23 cellular contexts compared by ENCODE assay signal in the genomic region with DNA sequence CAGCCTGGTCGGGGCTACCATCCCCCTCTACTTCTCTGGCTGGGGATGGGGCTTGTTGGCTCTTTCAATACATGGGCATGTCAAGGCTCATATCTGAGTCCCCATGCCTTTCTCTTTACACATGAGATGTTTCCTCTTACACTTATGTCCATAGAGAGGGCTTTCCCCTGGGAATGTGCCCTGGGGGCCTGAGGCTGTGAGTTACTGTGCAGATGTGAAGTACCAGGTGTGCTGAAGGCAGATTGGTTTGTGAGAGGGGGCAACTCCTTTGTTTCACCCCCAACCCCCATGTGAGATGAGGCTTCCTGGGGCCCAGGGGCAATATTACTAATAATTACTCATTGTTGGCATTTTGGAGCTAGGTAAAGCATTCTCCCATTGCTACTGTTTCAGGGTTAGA. TPM values are rescaled to one million over a fixed set of nuclear protein-coding genes. Genes with fewer than 3 reads are reported as not detected.
DNase-seq lines count a peak whose midpoint lies in the region; ATAC-seq and TF ChIP-seq lines count a peak whose summit lies in the region.
"Had no signal": no experiment of that assay in that cellular context is flagged by ENCODE, and none has a peak within 500 bp of the region (broad histone marks: within the 10 kb centered on the region; RNA-seq: fewer than 3 reads in every experiment).

No MANE protein-coding gene starts in this region.

- no peak for TF ChIP-seq CTCF in DND-41 (IDR thresholded peaks at IDR 0.05; ENCODE audit: borderline replicate concordance, extremely low read depth, low read length, poor library complexity, severe bottlenecking)
- TF ChIP-seq CTCF in foreskin keratinocyte (conservative IDR thresholded peaks at IDR 0.05) = no peak
- TF ChIP-seq CTCF in CD14-positive monocyte (IDR thresholded peaks at IDR 0.05) = no peak

- no peak overlapping the region for H3K9ac ChIP-seq in DND-41 (ENCODE audit: low read depth, low read length)
- H3K9ac ChIP-seq: KMS-11 had no signal

- H3K9me3 ChIP-seq in DND-41 (ENCODE audit: insufficient read depth, low read length, severe bottlenecking) = no peaks in the 10 kb centered on the region
- H3K9me3 ChIP-seq: esophagus muscularis mucosa, left lung, prostate gland had no signal

- no peak overlapping the region for H3K4me2 ChIP-seq in DND-41 (ENCODE audit: insufficient read depth, low read length)
- H3K4me2 ChIP-seq: KMS-11 had no signal

- H3K27ac Mint-ChIP-seq in CD14-positive monocyte = no peak overlapping the region
- H3K27ac Mint-ChIP-seq in activated CD4-positive, alpha-beta T cell treated with anti-CD3 and anti-CD28 coated beads for 36 hours = no peak overlapping the region
- H3K27ac Mint-ChIP-seq: stimulated activated naive CD8-positive, alpha-beta T cell treated with anti-CD3 and anti-CD28 coated beads, Interleukin-15, Interleukin-2, amounts not matched to agents 100 ng/mL and 50 ng/mL, for 24 hours; T-helper 1 cell treated with Interleukin-12 subunit alpha and Interleukin-12 subunit beta and Interleukin-4 antibody, amounts not matched to agents 30 μg/mL and 1 μg/mL, for 36 hours; type B pancreatic cell had no signal

- H3K36me3 Mint-ChIP-seq in CD14-positive monocyte = no peaks in the 10 kb centered on the region
- H3K36me3 Mint-ChIP-seq in activated CD4-positive, alpha-beta T cell treated with anti-CD3 and anti-CD28 coated beads for 36 hours (ENCODE audit: low read depth) = no peaks in the 10 kb centered on the region
- H3K36me3 Mint-ChIP-seq: type B pancreatic cell had no signal

- H3K27ac ChIP-seq in DND-41 (ENCODE audit: low read length) (no peak overlapping the region), foreskin keratinocyte (peak overlapping the region; percentile 96)
- H3K27ac ChIP-seq: esophagus muscularis mucosa, KMS-11, left lung, prostate gland, VCaP had no signal

- H3K4me1 Mint-ChIP-seq in CD14-positive monocyte = peaks cover 24% of the 10 kb centered on the region
- peaks cover 8% of the 10 kb centered on the region for H3K4me1 Mint-ChIP-seq in activated CD4-positive, alpha-beta T cell treated with anti-CD3 and anti-CD28 coated beads for 36 hours
- H3K4me1 Mint-ChIP-seq: neural crest cell had no signal

- peaks cover 22 to 58% (median 27%) of the 10 kb centered on the region in 3 donors for H3K27me3 Mint-ChIP-seq in CD14-positive monocyte (ENCODE audit: low read depth in 3 of 3)
- H3K27me3 Mint-ChIP-seq in activated CD4-positive, alpha-beta T cell treated with anti-CD3 and anti-CD28 coated beads for 36 hours = peaks cover 2% of the 10 kb centered on the region
- H3K27me3 Mint-ChIP-seq: stimulated activated naive CD8-positive, alpha-beta T cell treated with anti-CD3 and anti-CD28 coated beads, Interleukin-15, Interleukin-2, amounts not matched to agents 100 ng/mL and 50 ng/mL, for 24 hours had no signal

- peaks cover 0 to 8% (median 5%) of the 10 kb centered on the region in 7 donors for H3K9me3 Mint-ChIP-seq in CD14-positive monocyte
- H3K9me3 Mint-ChIP-seq in activated CD4-positive, alpha-beta T cell treated with anti-CD3 and anti-CD28 coated beads for 36 hours (ENCODE audit: low read depth) = no peaks in the 10 kb centered on the region
- H3K9me3 Mint-ChIP-seq: stimulated activated naive CD8-positive, alpha-beta T cell treated with anti-CD3 and anti-CD28 coated beads, Interleukin-15, Interleukin-2, amounts not matched to agents 100 ng/mL and 50 ng/mL, for 24 hours; T-helper 1 cell treated with Interleukin-12 subunit alpha and Interleukin-12 subunit beta and Interleukin-4 antibody, amounts not matched to agents 30 μg/mL and 1 μg/mL, for 36 hours; type B pancreatic cell had no signal

- no peak overlapping the region for H3K4me3 ChIP-seq in DND-41 (ENCODE audit: low read depth in 1 of 2, low read length in 2 of 2)
- H3K4me3 ChIP-seq: esophagus muscularis mucosa, left lung, prostate gland had no signal

- no peak overlapping the region for H2AFZ ChIP-seq in DND-41 (ENCODE audit: low read depth, low read length)

- intact Hi-C loops in CD14-positive monocyte (cut with micrococcal nuclease) = no loop called here
- intact Hi-C loops in activated CD4-positive, alpha-beta T cell treated with anti-CD3 and anti-CD28 coated beads for 36 hours (cut with DNase I, micrococcal nuclease) = no loop called here

- CTCF ChIA-PET in activated CD4-positive, alpha-beta T cell treated with anti-CD3 and anti-CD28 coated beads for 36 hours (lab: Charles Lee) = no interaction called here

- ATAC-seq in DND-41 (ENCODE audit: insufficient read depth, low read depth) = 0 out of 3 replicates have a peak, but pooled peaks have one; percentile 20
- peak; percentile 98 for ATAC-seq in foreskin keratinocyte
- no peak for ATAC-seq in activated CD4-positive, alpha-beta T cell treated with anti-CD3 and anti-CD28 coated beads for 36 hours
- ATAC-seq: left lung had no signal

- DNase-seq in DND-41 = peak; percentile 5
- peak; percentile 93 for DNase-seq in NCI-H1436 treated with DMSO at 0.1 percent for 48 hours (lab: John Stamatoyannopoulos, UW)
- peak; percentile 93 for DNase-seq in NCI-H345 treated with DMSO at 0.1 percent for 48 hours (lab: John Stamatoyannopoulos, UW; ENCODE audit: unreplicated experiment)
- DNase-seq in foreskin keratinocyte = peak; percentile 100
- no peak for DNase-seq in CD14-positive monocyte (ENCODE audit: low spot score)
- DNase-seq in activated CD4-positive, alpha-beta T cell treated with anti-CD3 and anti-CD28 coated beads for 36 hours = no peak
- no peak for DNase-seq in AML-193 (lab: John Stamatoyannopoulos, UW)
- no peak for DNase-seq in T-helper 1 cell
- DNase-seq: activated CD8-positive, alpha-beta memory T cell treated with anti-CD3 and anti-CD28 coated beads, Interleukin-2, amount 50 U/mL, for 48 hours; activated gamma-delta T cell; amygdala; GOT3; left lung; NCI-H2029 had no signal

- no peaks in the 10 kb centered on the region for H3K79me2 ChIP-seq in DND-41 (ENCODE audit: insufficient read depth, low read length)

- H3K4me1 ChIP-seq in DND-41 (ENCODE audit: insufficient read depth, low read length) = peaks cover 29% of the 10 kb centered on the region
- peaks cover 15% of the 10 kb centered on the region for H3K4me1 ChIP-seq in foreskin keratinocyte
- H3K4me1 ChIP-seq: esophagus muscularis mucosa, left lung, prostate gland had no signal

- no peak overlapping the region for H3K4me3 Mint-ChIP-seq in CD14-positive monocyte
- no peak overlapping the region for H3K4me3 Mint-ChIP-seq in activated CD4-positive, alpha-beta T cell treated with anti-CD3 and anti-CD28 coated beads for 36 hours
- H3K4me3 Mint-ChIP-seq: neural crest cell; stimulated activated naive CD8-positive, alpha-beta T cell treated with anti-CD3 and anti-CD28 coated beads, Interleukin-15, Interleukin-2, amounts not matched to agents 100 ng/mL and 50 ng/mL, for 24 hours; T-helper 1 cell treated with Interleukin-12 subunit alpha and Interleukin-12 subunit beta and Interleukin-4 antibody, amounts not matched to agents 30 μg/mL and 1 μg/mL, for 36 hours; type B pancreatic cell had no signal

- H3K27me3 ChIP-seq in DND-41 (ENCODE audit: insufficient read depth, low read length, poor library complexity) (no peaks in the 10 kb centered on the region), foreskin keratinocyte (no peaks in the 10 kb centered on the region)
- H3K27me3 ChIP-seq: esophagus muscularis mucosa, left lung had no signal

- H4K20me1 ChIP-seq in DND-41 (ENCODE audit: insufficient read depth, low read length) = no peaks in the 10 kb centered on the region

- no peaks in the 10 kb centered on the region for H3K36me3 ChIP-seq in DND-41 (ENCODE audit: insufficient read depth, low read length)
- H3K36me3 ChIP-seq: esophagus muscularis mucosa, left lung, prostate gland had no signal

- POLR2A ChIA-PET in activated CD4-positive, alpha-beta T cell treated with anti-CD3 and anti-CD28 coated beads for 36 hours (lab: Charles Lee) = no interaction called here

RNA-seq across cellular contexts. Expression of gene NRXN3, which starts 32.8 kb away (rescaled TPM):
- total RNA-seq in foreskin keratinocyte = 0.65 and 0.74 TPM in 2 replicates
- polyA plus RNA-seq in foreskin keratinocyte (0.16 and 0.24 TPM in 2 replicates), CD14-positive monocyte (not detected)
- total RNA-seq in activated CD4-positive, alpha-beta T cell treated with anti-CD3 and anti-CD28 coated beads for 36 hours = not detected
- total RNA-seq: HT-29 had no signal

Comparison
In these comparisons a context has a peak if more than half of its experiments do, and no peak if none do; other contexts are left out.
1. DNase-seq: peak in DND-41 (single experiment), NCI-H1436 treated with DMSO at 0.1 percent for 48 hours (single experiment), NCI-H345 treated with DMSO at 0.1 percent for 48 hours (single experiment) and foreskin keratinocyte (2 of 2); none in CD14-positive monocyte (single experiment), activated CD4-positive, alpha-beta T cell treated with anti-CD3 and anti-CD28 coated beads for 36 hours (single experiment), AML-193 (0 of 2) and T-helper 1 cell (0 of 5).